29 cellular contexts compared by ENCODE assay signal in genomic region chr11:36070215-36070976, GRCh38.
A peak's percentile ranks its signal among the peaks of the same experiment; 100 is the strongest.
DNase-seq lines count a peak whose midpoint lies in the region; ATAC-seq, FAIRE-seq and TF ChIP-seq lines count a peak whose summit lies in the region.
"Had no signal": no experiment of that assay in that cellular context is flagged by ENCODE, and none has a peak within 500 bp of the region (broad histone marks: within the 10 kb centered on the region; RNA-seq: fewer than 3 reads in every experiment).

No MANE protein-coding gene starts in this region.

- no peaks in the 10 kb centered on the region for H3K23me2 ChIP-seq in H1 (ENCODE audit: low read depth, low read length)

- H3K4ac ChIP-seq in H1 (replicated peaks; ENCODE audit: insufficient read length, low read depth, low read length) = peak overlapping the region; percentile 17

- H3K4me1 ChIP-seq in H1 (replicated peaks in 1 of 4; ENCODE audit: control insufficient read depth in 3 of 4, insufficient read depth in 4 of 4, low read length in 3 of 4) = peaks cover 8 to 32% (median 27%) of the 10 kb centered on the region in 4 experiments
- H3K4me1 ChIP-seq: HAP-1, tibial artery had no signal

- no peaks in the 10 kb centered on the region for H3K27me3 ChIP-seq in H7 (ENCODE audit: control insufficient read depth, insufficient read depth, low read length)
- H3K27me3 ChIP-seq in H1 (replicated peaks in 1 of 4; ENCODE audit: control insufficient read depth in 3 of 4, extremely low read depth in 1 of 4, insufficient read depth in 3 of 4, low read length in 3 of 4) = no peaks in the 10 kb centered on the region
- H3K27me3 ChIP-seq in neural cell (ENCODE audit: insufficient read depth, low read depth, low read length) = no peaks in the 10 kb centered on the region
- H3K27me3 ChIP-seq: esophagus squamous epithelium, hepatocyte, tibial artery had no signal

- TF ChIP-seq CTCF in H1 (IDR thresholded peaks at IDR 0.05; ENCODE audit: control extremely low read depth in 1 of 3, insufficient read depth in 1 of 3, low read depth in 1 of 3, low read length in 3 of 3) (no peak), neural cell (IDR thresholded peaks at IDR 0.05; ENCODE audit: poor library complexity, severe bottlenecking) (no peak)

- no peak overlapping the region; the same call in 1 of the 2 replicates for H3K27ac ChIP-seq in H1 (ENCODE audit: low read depth, low read length)
- no peak overlapping the region for H3K27ac ChIP-seq in neural cell (ENCODE audit: low read length)
- H3K27ac ChIP-seq: esophagus squamous epithelium, hepatocyte, HL-60, SK-N-MC, tibial artery, VCaP had no signal

- peak overlapping the region; percentile 54; the same call in 1 of the 2 replicates for H2AK5ac ChIP-seq in H1 (ENCODE audit: low read depth, low read length)

- 0 out of 3 replicates have a peak, but pooled peaks of 1 of the 2 experiments have one; percentile 28 for TF ChIP-seq POLR2A in H1 (IDR thresholded peaks at IDR 0.05; ENCODE audit: control extremely low read depth in 1 of 2, low read depth in 2 of 2, low read length in 2 of 2)

- peaks cover 5% of the 10 kb centered on the region for H3K27me3 Mint-ChIP-seq in T-helper 2 cell treated with Interferon-gamma antibody and Interleukin-4, amounts not matched to agents 5 μg/mL and 100 μg/mL, for 36 hours (ENCODE audit: low read depth)

- H3K9me3 ChIP-seq in H1 (ENCODE audit: insufficient read depth in 2 of 2, low read depth in 1 of 2, low read length in 1 of 2) = peaks cover 4 to 6% of the 10 kb centered on the region in 2 experiments; a peak in 2 of 4 replicates
- H3K9me3 ChIP-seq in neural cell (ENCODE audit: low read length) = no peaks in the 10 kb centered on the region
- H3K9me3 ChIP-seq: HAP-1 had no signal

- ATAC-seq in HG03025 (IDR thresholded peaks at IDR 0.05; ENCODE audit: low FRiP score, unreplicated experiment) (no peak), GM19328 (IDR thresholded peaks at IDR 0.05; ENCODE audit: unreplicated experiment) (no peak)
- ATAC-seq: T-helper 17 cell had no signal

- CTCF ChIA-PET in H1 (lab: Charles Lee; ENCODE audit: partially characterized antibody) = interaction anchor here (0.7 to 7.7 kb wide), 54 partner anchors 8 to 1767 kb away, joined by 3 to 58 read pairs (median 5); no protein-coding TSS in a partner anchor

- H3K23ac ChIP-seq in H1 (ENCODE audit: insufficient read length) = no peak overlapping the region

- H3K36me3 ChIP-seq in H7 (replicated peaks; ENCODE audit: control insufficient read depth, insufficient read depth, low read length) (no peaks in the 10 kb centered on the region), H1 (ENCODE audit: control insufficient read depth in 2 of 4, insufficient read depth in 4 of 4, low read length in 3 of 4) (peaks cover 0 to 4% (median 0%) of the 10 kb centered on the region in 4 experiments; a peak in 1 of 8 replicates), neural cell (ENCODE audit: insufficient read depth, low read length) (no peaks in the 10 kb centered on the region)
- H3K36me3 ChIP-seq: HAP-1, tibial artery had no signal

- H3K9ac ChIP-seq in H1 (replicated peaks in 1 of 4; ENCODE audit: extremely low read depth in 1 of 4, low read depth in 3 of 4, low read length in 3 of 4) (no peak overlapping the region), neural cell (ENCODE audit: low read length) (peak overlapping the region; percentile 7)

- H3K79me1 ChIP-seq in H1 (ENCODE audit: low read depth, low read length) = peaks cover 6% of the 10 kb centered on the region

- H3K4me2 ChIP-seq in H1 (ENCODE audit: insufficient read depth in 1 of 2, low read depth in 2 of 2, low read length in 2 of 2) = peak overlapping the region; percentile 54 to 55
- no peak overlapping the region for H3K4me2 ChIP-seq in neural cell (ENCODE audit: low read length)
- H3K4me2 ChIP-seq: hepatocyte had no signal

- H3K4me3 ChIP-seq in H7 (ENCODE audit: insufficient read depth, low read depth, low read length) = no peak overlapping the region
- H3K4me3 ChIP-seq in H1 (ENCODE audit: extremely low read depth in 1 of 4, insufficient read depth in 2 of 4, low read depth in 3 of 4, low read length in 4 of 4) = peak overlapping the region in 1 of 4 experiments; percentile 4; a peak in 1 of 8 replicates
- H3K4me3 ChIP-seq in neural cell (ENCODE audit: low read length) = no peak overlapping the region
- H3K4me3 ChIP-seq: esophagus squamous epithelium, HAP-1, hepatocyte, SK-N-MC, tibial artery had no signal

- 0 out of 2 replicates have a peak overlapping the region, but pooled peaks have one; percentile 33 for H3K18ac ChIP-seq in H1 (ENCODE audit: extremely low read depth, low read length)

- no peak overlapping the region for H3K27ac Mint-ChIP-seq in T-helper 2 cell treated with Interferon-gamma antibody and Interleukin-4, amounts not matched to agents 5 μg/mL and 100 μg/mL, for 36 hours
- H3K27ac Mint-ChIP-seq: activated naive CD8-positive, alpha-beta T cell treated with anti-CD3 and anti-CD28 coated beads, Interleukin-2, amount 10 ng/mL, durations not matched to agents 7 days and 5 days; B cell; dendritic cell treated with granulocyte-macrophage colony-stimulating factor and Interleukin-4, amounts not matched to agents 40 ng/mL and 50 ng/mL, for 4 days; naive B cell; stimulated activated naive CD8-positive, alpha-beta T cell treated with anti-CD3 and anti-CD28 coated beads, Interleukin-15, Interleukin-2, amounts not matched to agents 100 ng/mL and 50 ng/mL, for 24 hours; T-helper 17 cell had no signal

- peak overlapping the region; percentile 82; the same call in 1 of the 2 replicates for H2BK15ac ChIP-seq in H1 (ENCODE audit: low read length)

- FAIRE-seq in H1 (lab: Jason Lieb, UNC) = no peak
- FAIRE-seq: astrocyte, frontal cortex, GM12891 had no signal

- peak overlapping the region; percentile 84; the same call in 1 of the 2 replicates for H2BK5ac ChIP-seq in H1 (ENCODE audit: low read depth, low read length)

- peak overlapping the region; percentile 68; the same call in 1 of the 2 replicates for H2BK12ac ChIP-seq in H1 (ENCODE audit: low read depth, low read length)

- no peaks in the 10 kb centered on the region for H3F3A ChIP-seq in neural cell (ENCODE audit: insufficient read depth, low read length, poor library complexity, severe bottlenecking)

- peaks cover 10% of the 10 kb centered on the region for H3K9me3 Mint-ChIP-seq in T-helper 2 cell treated with Interferon-gamma antibody and Interleukin-4, amounts not matched to agents 5 μg/mL and 100 μg/mL, for 36 hours

- peak overlapping the region; percentile 62; the same call in 1 of the 2 replicates for H2BK20ac ChIP-seq in H1 (ENCODE audit: low read length)

- H3K14ac ChIP-seq in H1 (ENCODE audit: insufficient read length) = no peak overlapping the region

- H3K9me2 ChIP-seq in neural cell (ENCODE audit: insufficient read depth, low read length) = no peaks in the 10 kb centered on the region

- no peak overlapping the region for H4K8ac ChIP-seq in H1 (ENCODE audit: extremely low read depth, insufficient read depth, low read length)

- no peak overlapping the region for H3K56ac ChIP-seq in H1 (replicated peaks; ENCODE audit: insufficient read length, low read depth, low read length)

- no peak overlapping the region for H3K4me3 Mint-ChIP-seq in T-helper 2 cell treated with Interferon-gamma antibody and Interleukin-4, amounts not matched to agents 5 μg/mL and 100 μg/mL, for 36 hours
- H3K4me3 Mint-ChIP-seq: activated naive CD8-positive, alpha-beta T cell treated with anti-CD3 and anti-CD28 coated beads, Interleukin-2, amount 10 ng/mL, durations not matched to agents 7 days and 5 days; B cell; dendritic cell treated with granulocyte-macrophage colony-stimulating factor and Interleukin-4, amounts not matched to agents 40 ng/mL and 50 ng/mL, for 4 days; naive B cell; stimulated activated naive CD8-positive, alpha-beta T cell treated with anti-CD3 and anti-CD28 coated beads, Interleukin-15, Interleukin-2, amounts not matched to agents 100 ng/mL and 50 ng/mL, for 24 hours; T-helper 17 cell had no signal

- peak; percentile 42 for DNase-seq in H7
- DNase-seq in MV-4-11 (lab: John Stamatoyannopoulos, UW) = peak; percentile 17
- DNase-seq in H1 (ENCODE audit: low read depth in 1 of 2, low spot score in 2 of 2) = peak in 1 of 2 experiments; percentile 17
- no peak for DNase-seq in mesenteric fat pad (ENCODE audit: low spot score)
- no peak for DNase-seq in T-helper 2 cell treated with Interferon-gamma antibody and Interleukin-4, amounts not matched to agents 5 μg/mL and 100 μg/mL, for 36 hours (ENCODE audit: low spot score)
- DNase-seq: activated CD4-positive, alpha-beta T cell treated with anti-CD3 and anti-CD28 coated beads for 48 hours; activated CD8-positive, alpha-beta memory T cell treated with anti-CD3 and anti-CD28 coated beads for 24 hours; activated effector memory CD4-positive, alpha-beta T cell treated with anti-CD3 and anti-CD28 coated beads, Interleukin-2, amount 50 U/mL, for 16 hours; activated naive CD8-positive, alpha-beta T cell treated with anti-CD3 and anti-CD28 coated beads, Interleukin-2, amount 10 ng/mL, durations not matched to agents 7 days and 5 days; central memory CD4-positive, alpha-beta T cell; esophagus squamous epithelium; naive B cell; NCI-H2029; T-helper 17 cell; tibial artery had no signal

- H3K79me2 ChIP-seq in H1 (ENCODE audit: control insufficient read depth in 1 of 2, insufficient read depth in 2 of 2, low read length in 2 of 2) (peaks cover 0 to 22% of the 10 kb centered on the region in 2 experiments; a peak in 1 of 4 replicates), neural cell (replicated peaks; ENCODE audit: insufficient read depth, low read length) (no peaks in the 10 kb centered on the region)
- H3K79me2 ChIP-seq: hepatocyte had no signal

- POLR2A ChIA-PET in H1 (lab: Charles Lee; ENCODE audit: partially characterized antibody) = interaction anchor here (0.6 to 5.0 kb wide), 6 partner anchors 22 to 249 kb away, joined by 3 to 23 read pairs (median 5); no protein-coding TSS in a partner anchor

- H4K91ac ChIP-seq in H1 (replicated peaks; ENCODE audit: insufficient read length, low read length) = peak overlapping the region; percentile 22

- WGBS in H1 (ENCODE audit: extremely low coverage in 1 of 2, insufficient coverage in 1 of 2, insufficient read length in 1 of 2, insufficient replicate concordance in 2 of 2, low coverage in 1 of 2, low lambda C conversion rate in 2 of 2, missing lambda C conversion rate in 1 of 2), 2 experiments = 17% methylated on average over 5 of the region's 5 CpGs; no CpG with 5 or more reads in 1 of the 2 experiments

- H2AFZ ChIP-seq in H1 (ENCODE audit: low read length) (no peak overlapping the region), neural cell (ENCODE audit: low read depth, low read length) (no peak overlapping the region)
- H2AFZ ChIP-seq: hepatocyte had no signal

- H4K5ac ChIP-seq in H1 (ENCODE audit: insufficient read length, low read depth, low read length) = no peak overlapping the region

- no peak for TF ChIP-seq EP300 in H1 (IDR thresholded peaks at IDR 0.05; ENCODE audit: borderline replicate concordance in 1 of 2, low read depth in 2 of 2, low read length in 2 of 2)
- no peak for TF ChIP-seq EP300 in neural cell (conservative IDR thresholded peaks at IDR 0.05; ENCODE audit: poor library complexity, severe bottlenecking)

- H4K20me1 ChIP-seq in H1 (replicated peaks in 1 of 2; ENCODE audit: control insufficient read depth in 1 of 2, insufficient read depth in 2 of 2, low read length in 2 of 2) (no peaks in the 10 kb centered on the region), neural cell (ENCODE audit: insufficient read depth) (no peaks in the 10 kb centered on the region)

- H3K36me3 Mint-ChIP-seq in T-helper 2 cell treated with Interferon-gamma antibody and Interleukin-4, amounts not matched to agents 5 μg/mL and 100 μg/mL, for 36 hours (ENCODE audit: low read depth) = no peaks in the 10 kb centered on the region
- H3K36me3 Mint-ChIP-seq: activated naive CD8-positive, alpha-beta T cell treated with anti-CD3 and anti-CD28 coated beads, Interleukin-2, amount 10 ng/mL, durations not matched to agents 7 days and 5 days had no signal

- TF ChIP-seq RAD21 in H1 (IDR thresholded peaks at IDR 0.05 in 1 of 2, conservative IDR thresholded peaks at IDR 0.05 in 1 of 2; ENCODE audit: low read depth in 2 of 2, low read length in 2 of 2) (no peak; a peak in 1 of 4 replicates), neural cell (conservative IDR thresholded peaks at IDR 0.05) (no peak)

- no peaks in the 10 kb centered on the region for H3K4me1 Mint-ChIP-seq in T-helper 2 cell treated with Interferon-gamma antibody and Interleukin-4, amounts not matched to agents 5 μg/mL and 100 μg/mL, for 36 hours (ENCODE audit: low read depth)
- H3K4me1 Mint-ChIP-seq: activated naive CD8-positive, alpha-beta T cell treated with anti-CD3 and anti-CD28 coated beads, Interleukin-2, amount 10 ng/mL, durations not matched to agents 7 days and 5 days; B cell; naive B cell; T-helper 17 cell had no signal

- H2BK120ac ChIP-seq in H1 (replicated peaks; ENCODE audit: low read depth, low read length) = peak overlapping the region; percentile 2

Comparison
In these comparisons a context has a peak if more than half of its experiments do, and no peak if none do; other contexts are left out.
1. DNase-seq: peak in H7 (single experiment) and MV-4-11 (single experiment); none in mesenteric fat pad (single experiment) and T-helper 2 cell treated with Interferon-gamma antibody and Interleukin-4, amounts not matched to agents 5 μg/mL and 100 μg/mL, for 36 hours (single experiment).